In genomic region chr7:50393547-50394252, GRCh38 we compare ENCODE assay signal across 9 cellular contexts. TPM values are rescaled to one million over a fixed set of nuclear protein-coding genes. Genes with fewer than 3 reads are reported as not detected.
DNase-seq lines count a peak whose midpoint lies in the region; ATAC-seq and TF ChIP-seq lines count a peak whose summit lies in the region.
"Had no signal": no experiment of that assay in that cellular context is flagged by ENCODE, and none has a peak within 500 bp of the region (broad histone marks: within the 10 kb centered on the region; RNA-seq: fewer than 3 reads in every experiment).

No MANE protein-coding gene starts in this region.

- no peaks in the 10 kb centered on the region for H3K9me3 Mint-ChIP-seq in activated T-cell treated with anti-CD3 and anti-CD28 coated beads, Interleukin-2, amount 50 U/mL, for 72 hours
- no peaks in the 10 kb centered on the region for H3K9me3 Mint-ChIP-seq in glutamatergic neuron (ENCODE audit: unreplicated experiment)
- H3K9me3 Mint-ChIP-seq: mesothelial cell of epicardium had no signal

- H3K9me3 ChIP-seq in OCI-LY7 (ENCODE audit: low read length): no peaks in the 10 kb centered on the region

- no peak overlapping the region for H3K4me2 ChIP-seq in OCI-LY7 (ENCODE audit: low read length)

- intact Hi-C loops in OCI-LY7 (cut with micrococcal nuclease; ENCODE audit: unreplicated experiment) (no loop called here), lower leg skin (cut with DNase I; ENCODE audit: low total_unique reads) (no loop called here)

- H3K4me1 Mint-ChIP-seq in activated T-cell treated with anti-CD3 and anti-CD28 coated beads, Interleukin-2, amount 50 U/mL, for 72 hours (ENCODE audit: low read depth): peaks cover 96% of the 10 kb centered on the region
- H3K4me1 Mint-ChIP-seq in glutamatergic neuron (ENCODE audit: low read depth, unreplicated experiment): no peaks in the 10 kb centered on the region

- peak overlapping the region; percentile 96 for H3K27ac Mint-ChIP-seq in activated T-cell treated with anti-CD3 and anti-CD28 coated beads, Interleukin-2, amount 50 U/mL, for 72 hours
- H3K27ac Mint-ChIP-seq in glutamatergic neuron (ENCODE audit: unreplicated experiment): no peak overlapping the region
- H3K27ac Mint-ChIP-seq: mesothelial cell of epicardium had no signal

- H3K9me2 ChIP-seq in OCI-LY7 (ENCODE audit: insufficient read depth, low read length): no peaks in the 10 kb centered on the region

- no peak overlapping the region for H3K27ac ChIP-seq in OCI-LY7 (ENCODE audit: low read depth, low read length, poor library complexity, severe bottlenecking)

- TF ChIP-seq CTCF in OCI-LY7 (conservative IDR thresholded peaks at IDR 0.05; ENCODE audit: low read length) (no peak), lower leg skin (IDR thresholded peaks at IDR 0.05) (no peak), glutamatergic neuron (IDR thresholded peaks at IDR 0.05; ENCODE audit: partially characterized antibody, unreplicated experiment) (no peak)

- peaks cover 98% of the 10 kb centered on the region for H3K36me3 ChIP-seq in OCI-LY7 (ENCODE audit: insufficient read depth, low read length)

- peaks cover 11% of the 10 kb centered on the region for H3K4me1 ChIP-seq in OCI-LY7 (ENCODE audit: insufficient read depth, low read length, poor library complexity, severe bottlenecking)

- no peak overlapping the region for H3K4me3 ChIP-seq in OCI-LY7 (ENCODE audit: low read depth, low read length, poor library complexity, severe bottlenecking)
- H3K4me3 ChIP-seq in lower leg skin (ENCODE audit: low read depth, poor library complexity, severe bottlenecking): no peak overlapping the region

- H3K79me2 ChIP-seq in OCI-LY7 (ENCODE audit: insufficient read depth, low read depth, low read length): peaks cover 4% of the 10 kb centered on the region; the same call in 1 of the 2 replicates

- TF ChIP-seq POLR2A in lower leg skin (IDR thresholded peaks at IDR 0.05): no peak

- no peak overlapping the region for H2AFZ ChIP-seq in OCI-LY7 (ENCODE audit: low read length)

- WGBS in lower leg skin, 2 donors: 61 to 66% methylated on average over 9 of the region's 9 CpGs

- H3K36me3 Mint-ChIP-seq in activated T-cell treated with anti-CD3 and anti-CD28 coated beads, Interleukin-2, amount 50 U/mL, for 72 hours (ENCODE audit: insufficient read depth in 2 of 2): peaks cover 32 to 47% of the 10 kb centered on the region in 2 donors
- no peaks in the 10 kb centered on the region for H3K36me3 Mint-ChIP-seq in glutamatergic neuron (ENCODE audit: unreplicated experiment)
- H3K36me3 Mint-ChIP-seq: mesothelial cell of epicardium had no signal

- peak; percentile 57 to 63 for DNase-seq in activated T-cell treated with anti-CD3 and anti-CD28 coated beads, Interleukin-2, amount 50 U/mL, for 72 hours
- peak; percentile 39 to 43 for DNase-seq in stimulated activated CD8-positive, alpha-beta memory T cell treated with anti-CD3 and anti-CD28 coated beads, Interleukin-2, amount 100 ng/mL, for 48 hours (ENCODE audit: low read depth in 2 of 2)
- DNase-seq in OCI-LY7 (ENCODE audit: low spot score) (no peak), lower leg skin (ENCODE audit: low spot score in 2 of 2) (no peak), NCI-H524 (lab: John Stamatoyannopoulos, UW) (no peak), glutamatergic neuron (no peak)

- POLR2A ChIA-PET in OCI-LY7 (lab: Charles Lee): no interaction called here

- ATAC-seq in GM19324 (IDR thresholded peaks at IDR 0.05; ENCODE audit: low FRiP score, unreplicated experiment) (peak; percentile 33), HG03565 (IDR thresholded peaks at IDR 0.05; ENCODE audit: unreplicated experiment) (peak; percentile 47)
- peak; percentile 6 to 27 for ATAC-seq in activated T-cell treated with anti-CD3 and anti-CD28 coated beads, Interleukin-2, amount 50 U/mL, for 72 hours (replicated peaks in 1 of 2)

- H3K4me3 Mint-ChIP-seq in activated T-cell treated with anti-CD3 and anti-CD28 coated beads, Interleukin-2, amount 50 U/mL, for 72 hours: peak overlapping the region; percentile 76 to 84
- no peak overlapping the region for H3K4me3 Mint-ChIP-seq in glutamatergic neuron (ENCODE audit: unreplicated experiment)
- H3K4me3 Mint-ChIP-seq: mesothelial cell of epicardium had no signal

- no peaks in the 10 kb centered on the region for H3K27me3 Mint-ChIP-seq in activated T-cell treated with anti-CD3 and anti-CD28 coated beads, Interleukin-2, amount 50 U/mL, for 72 hours (ENCODE audit: low read depth)
- no peaks in the 10 kb centered on the region for H3K27me3 Mint-ChIP-seq in glutamatergic neuron (ENCODE audit: unreplicated experiment)

- CTCF ChIA-PET in OCI-LY7 (lab: Charles Lee; ENCODE audit: unreplicated experiment): no interaction called here

- H4K20me1 ChIP-seq in OCI-LY7 (ENCODE audit: insufficient read depth, low read length): no peaks in the 10 kb centered on the region

- BruUV-seq in OCI-LY7 (replicated peaks; lab: Mats Ljungman, UMichigan): no TSS peak

RNA-seq across cellular contexts. Expression of gene FIGNL1, which starts 56.5 kb away (rescaled TPM):
- 10 to 100 TPM; 47.7 to 54.5 TPM for total RNA-seq in activated T-cell treated with anti-CD3 and anti-CD28 coated beads, Interleukin-2, amount 50 U/mL, for 72 hours
- 43.8 and 55.6 TPM in 2 replicates for total RNA-seq in OCI-LY7 (2014; rRNA removed; shearing (Covaris generic))
- total RNA-seq in OCI-LY7 (2022) (41.5 and 48.0 TPM in 2 replicates), lower leg skin (10 to 100 TPM in 1 of 4 donors, 1 to 10 TPM in 3; 4.5 to 14.0 (median 9.0) TPM), glutamatergic neuron (ENCODE audit: unreplicated experiment) (11.1 TPM)

Comparison
In these comparisons a context has a peak if more than half of its experiments do, and no peak if none do; other contexts are left out.
1. DNase-seq: peak in activated T-cell treated with anti-CD3 and anti-CD28 coated beads, Interleukin-2, amount 50 U/mL, for 72 hours (2 of 2) and stimulated activated CD8-positive, alpha-beta memory T cell treated with anti-CD3 and anti-CD28 coated beads, Interleukin-2, amount 100 ng/mL, for 48 hours (2 of 2); none in OCI-LY7 (single experiment), lower leg skin (0 of 2), NCI-H524 (0 of 2) and glutamatergic neuron (single experiment).
2. Peak in every context shown above with its lines, with median percentiles within 50 percentile points of each other: ATAC-seq.